13 cellular contexts compared by ENCODE assay signal in genomic region chr7:1457059-1457948, GRCh38. TPM values are rescaled to one million over a fixed set of nuclear protein-coding genes. Genes with fewer than 3 reads are reported as not detected.
A peak's percentile ranks its signal among the peaks of the same experiment; 100 is the strongest.
DNase-seq lines count a peak whose midpoint lies in the region; ATAC-seq and TF ChIP-seq lines count a peak whose summit lies in the region.
"Had no signal": no experiment of that assay in that cellular context is flagged by ENCODE, and none has a peak within 500 bp of the region (broad histone marks: within the 10 kb centered on the region; RNA-seq: fewer than 3 reads in every experiment).

No MANE protein-coding gene starts in this region.

- ATAC-seq in left lobe of liver, result no peak
- ATAC-seq in GM18517 (IDR thresholded peaks at IDR 0.05; ENCODE audit: unreplicated experiment), result no peak
- ATAC-seq: right cardiac atrium; stimulated activated naive CD8-positive, alpha-beta T cell treated with anti-CD3 and anti-CD28 coated beads, Interleukin-15, amount 100 ng/mL, for 72 hours had no signal

- H3K27ac Mint-ChIP-seq in neural progenitor cell, result no peak overlapping the region
- H3K27ac Mint-ChIP-seq: activated CD4-positive, alpha-beta memory T cell treated with anti-CD3 and anti-CD28 coated beads for 36 hours had no signal

- H3K4me1 ChIP-seq in BLaER1, result peaks cover 62% of the 10 kb centered on the region
- H3K4me1 ChIP-seq in neural progenitor cell, result peaks cover 15% of the 10 kb centered on the region

- no peak for TF ChIP-seq CTCF in NB4 (IDR thresholded peaks at IDR 0.05; ENCODE audit: low read depth, low read length)
- TF ChIP-seq CTCF in dorsolateral prefrontal cortex (IDR thresholded peaks at IDR 0.05 in 54 of 56, conservative IDR thresholded peaks at IDR 0.05 in 2 of 56; ENCODE audit: low read depth in 1 of 56, partially characterized antibody in 56 of 56), result no peak
- no peak for TF ChIP-seq CTCF in neural progenitor cell (IDR thresholded peaks at IDR 0.05)

- no peaks in the 10 kb centered on the region for H3K79me2 ChIP-seq in neural progenitor cell (ENCODE audit: low read depth)

- H4K20me1 ChIP-seq in BLaER1 (peaks cover 17% of the 10 kb centered on the region), neural progenitor cell (ENCODE audit: low read depth) (peaks cover 7% of the 10 kb centered on the region)

- intact Hi-C loops in dorsolateral prefrontal cortex (cut with DNase I), result no loop called here

- peaks cover 18% of the 10 kb centered on the region for H3F3A ChIP-seq in neural progenitor cell (ENCODE audit: low read depth)

- no peaks in the 10 kb centered on the region for H3K36me3 Mint-ChIP-seq in neural progenitor cell
- H3K36me3 Mint-ChIP-seq: activated CD4-positive, alpha-beta memory T cell treated with anti-CD3 and anti-CD28 coated beads for 36 hours had no signal

- peak; percentile 71 for DNase-seq in NB4 (ENCODE audit: low read depth)
- no peak for DNase-seq in dorsolateral prefrontal cortex
- DNase-seq in neural progenitor cell (ENCODE audit: low spot score), result no peak
- no peak for DNase-seq in SW480 (ENCODE audit: low spot score)
- DNase-seq in stimulated activated CD4-positive, alpha-beta T cell treated with anti-CD3 and anti-CD28 coated beads, Interleukin-15, amount 100 ng/mL, for 24 hours, result no peak
- DNase-seq in left lobe of liver (ENCODE audit: low spot score), result no peak
- DNase-seq: activated CD4-positive, alpha-beta memory T cell treated with anti-CD3 and anti-CD28 coated beads for 36 hours; DMS153; MV-4-11; right cardiac atrium; stimulated activated naive CD8-positive, alpha-beta T cell treated with anti-CD3 and anti-CD28 coated beads, Interleukin-15, amount 100 ng/mL, for 72 hours had no signal

- H3K4me2 ChIP-seq in BLaER1, result peak overlapping the region; percentile 24; the same call in 1 of the 2 replicates
- peak overlapping the region; percentile 98 for H3K4me2 ChIP-seq in neural progenitor cell

- H3K27ac ChIP-seq in BLaER1 (no peak overlapping the region), dorsolateral prefrontal cortex (peak overlapping the region in 21 of 59 donors; percentile 20 to 86 (median 69)), neural progenitor cell (no peak overlapping the region)

- H3K4me1 Mint-ChIP-seq in neural progenitor cell, result peaks cover 37% of the 10 kb centered on the region

- peaks cover 22% of the 10 kb centered on the region for H3K27me3 ChIP-seq in BLaER1
- no peaks in the 10 kb centered on the region for H3K27me3 ChIP-seq in dorsolateral prefrontal cortex
- H3K27me3 ChIP-seq in neural progenitor cell, result no peaks in the 10 kb centered on the region

- H3K4me3 Mint-ChIP-seq in neural progenitor cell, result peak overlapping the region; percentile 77

- H3K27me3 Mint-ChIP-seq in neural progenitor cell (ENCODE audit: insufficient read depth, low read depth), result peaks cover 3% of the 10 kb centered on the region
- H3K27me3 Mint-ChIP-seq: activated CD4-positive, alpha-beta memory T cell treated with anti-CD3 and anti-CD28 coated beads for 36 hours had no signal

- H3K9me3 Mint-ChIP-seq in neural progenitor cell, result no peaks in the 10 kb centered on the region
- H3K9me3 Mint-ChIP-seq: activated CD4-positive, alpha-beta memory T cell treated with anti-CD3 and anti-CD28 coated beads for 36 hours; stimulated activated naive CD8-positive, alpha-beta T cell treated with anti-CD3 and anti-CD28 coated beads, Interleukin-15, amount 100 ng/mL, for 72 hours had no signal

- H3K9ac ChIP-seq in BLaER1, result no peak overlapping the region
- H3K9ac ChIP-seq in neural progenitor cell, result no peak overlapping the region

- no peaks in the 10 kb centered on the region for H3K9me3 ChIP-seq in BLaER1
- H3K9me3 ChIP-seq in neural progenitor cell (ENCODE audit: low read depth), result no peaks in the 10 kb centered on the region

- TF ChIP-seq POLR2A in NB4 (IDR thresholded peaks at IDR 0.05; ENCODE audit: extremely low read depth, insufficient read length), result peak; percentile 26

- H3K4me3 ChIP-seq in BLaER1 (no peak overlapping the region), NB4 (ENCODE audit: low read depth, low read length) (peak overlapping the region; percentile 74), dorsolateral prefrontal cortex (peak overlapping the region in 58 of 59 donors; percentile 63 to 97 (median 84)), neural progenitor cell (no peak overlapping the region)

- H2AFZ ChIP-seq in neural progenitor cell (replicated peaks), result no peak overlapping the region

- H3K36me3 ChIP-seq in BLaER1, result no peaks in the 10 kb centered on the region
- no peaks in the 10 kb centered on the region for H3K36me3 ChIP-seq in neural progenitor cell

RNA-seq across cellular contexts. Expression of gene MICALL2, which starts 2.0 kb away (rescaled TPM):
- 100 to 1,000 TPM in 21 of 120 experiments, 10 to 100 TPM in 99; 38.3 to 170 (median 81.2) TPM for total RNA-seq in dorsolateral prefrontal cortex
- total RNA-seq in neural progenitor cell (ENCODE audit: low replicate concordance), result 6.0 and 22.7 TPM in 2 replicates
- total RNA-seq in left lobe of liver, result 18.0 TPM

RNA-seq across cellular contexts. Expression of gene INTS1, which starts 46.9 kb away (rescaled TPM):
- 100 to 1,000 TPM in 104 of 120 experiments, 10 to 100 TPM in 16; 86.1 to 155 (median 115) TPM for total RNA-seq in dorsolateral prefrontal cortex
- total RNA-seq in neural progenitor cell (ENCODE audit: low replicate concordance), result 16.5 and 76.7 TPM in 2 replicates
- 55.5 TPM for total RNA-seq in left lobe of liver

Comparison
In these comparisons a context has a peak if more than half of its experiments do, and no peak if none do; other contexts are left out.
1. H3K4me3 ChIP-seq: peak in NB4 (single experiment) and dorsolateral prefrontal cortex (58 of 59); none in BLaER1 (single experiment) and neural progenitor cell (single experiment).